Comparison of ENCODE assay signal across 32 cellular contexts in genomic region chr5:142082182-142082781, GRCh38. TPM values are rescaled to one million over a fixed set of nuclear protein-coding genes. Genes with fewer than 3 reads are reported as not detected.
DNase-seq lines count a peak whose midpoint lies in the region; ATAC-seq and TF ChIP-seq lines count a peak whose summit lies in the region.
"Had no signal": no experiment of that assay in that cellular context is flagged by ENCODE, and none has a peak within 500 bp of the region (broad histone marks: within the 10 kb centered on the region; RNA-seq: fewer than 3 reads in every experiment).

No MANE protein-coding gene starts in this region.

- no peaks in the 10 kb centered on the region for H3F3A ChIP-seq in PC-3 (ENCODE audit: low read length, unreplicated experiment)

- TF ChIP-seq CTCF in parathyroid adenoma (IDR thresholded peaks at IDR 0.05) (no peak), PC-3 (conservative IDR thresholded peaks at IDR 0.05; ENCODE audit: low read depth, low read length) (no peak)

- H3K4me1 ChIP-seq in parathyroid adenoma, result peaks cover 3% of the 10 kb centered on the region
- H3K4me1 ChIP-seq in PC-3 (ENCODE audit: insufficient read depth, low read length), result no peaks in the 10 kb centered on the region
- H3K4me1 ChIP-seq: breast epithelium, heart right ventricle, psoas muscle had no signal

- no peaks in the 10 kb centered on the region for H3K27me3 Mint-ChIP-seq in activated CD4-positive, alpha-beta T cell treated with anti-CD3 and anti-CD28 coated beads for 36 hours
- H3K27me3 Mint-ChIP-seq in activated CD4-positive, alpha-beta T cell treated with anti-CD3 and anti-CD28 coated beads, Interleukin-2, amount 10 ng/mL, durations not matched to agents 7 days and 5 days, result peaks cover 4% of the 10 kb centered on the region
- no peaks in the 10 kb centered on the region for H3K27me3 Mint-ChIP-seq in activated naive CD8-positive, alpha-beta T cell

- H3K27ac ChIP-seq in parathyroid adenoma (no peak overlapping the region), PC-3 (ENCODE audit: low read length) (no peak overlapping the region)
- H3K27ac ChIP-seq: breast epithelium, C4-2B, dorsolateral prefrontal cortex, heart right ventricle, psoas muscle, suprapubic skin had no signal

- H3K36me3 Mint-ChIP-seq in activated CD4-positive, alpha-beta T cell treated with anti-CD3 and anti-CD28 coated beads for 36 hours (ENCODE audit: low read depth), result no peaks in the 10 kb centered on the region
- no peaks in the 10 kb centered on the region for H3K36me3 Mint-ChIP-seq in activated CD4-positive, alpha-beta T cell treated with anti-CD3 and anti-CD28 coated beads, Interleukin-2, amount 10 ng/mL, durations not matched to agents 7 days and 5 days (ENCODE audit: low read depth)
- H3K36me3 Mint-ChIP-seq in activated naive CD8-positive, alpha-beta T cell, result peaks cover 4% of the 10 kb centered on the region
- H3K36me3 Mint-ChIP-seq: mesothelial cell of epicardium had no signal

- peaks cover 27% of the 10 kb centered on the region for H3K4me1 Mint-ChIP-seq in activated CD4-positive, alpha-beta T cell treated with anti-CD3 and anti-CD28 coated beads for 36 hours
- peaks cover 4% of the 10 kb centered on the region for H3K4me1 Mint-ChIP-seq in activated CD4-positive, alpha-beta T cell treated with anti-CD3 and anti-CD28 coated beads, Interleukin-2, amount 10 ng/mL, durations not matched to agents 7 days and 5 days
- peaks cover 28% of the 10 kb centered on the region for H3K4me1 Mint-ChIP-seq in activated naive CD8-positive, alpha-beta T cell (ENCODE audit: low read depth)

- H3K27ac Mint-ChIP-seq in activated CD4-positive, alpha-beta T cell treated with anti-CD3 and anti-CD28 coated beads for 36 hours, result peak overlapping the region; percentile 47
- no peak overlapping the region for H3K27ac Mint-ChIP-seq in activated CD4-positive, alpha-beta T cell treated with anti-CD3 and anti-CD28 coated beads, Interleukin-2, amount 10 ng/mL, durations not matched to agents 7 days and 5 days
- peak overlapping the region; percentile 34 for H3K27ac Mint-ChIP-seq in activated naive CD8-positive, alpha-beta T cell
- H3K27ac Mint-ChIP-seq: mesothelial cell of epicardium had no signal

- H4K20me1 ChIP-seq in PC-3 (ENCODE audit: low read length), result no peaks in the 10 kb centered on the region

- no peak overlapping the region for H3K9ac ChIP-seq in parathyroid adenoma
- H3K9ac ChIP-seq in PC-3 (ENCODE audit: low read length), result no peak overlapping the region

- no peak overlapping the region for H3K4me2 ChIP-seq in parathyroid adenoma (ENCODE audit: low read length)
- H3K4me2 ChIP-seq in PC-3 (ENCODE audit: low read length), result no peak overlapping the region

- H3K4me3 ChIP-seq in parathyroid adenoma (ENCODE audit: low read depth, low read length) (no peak overlapping the region), PC-3 (ENCODE audit: low read length) (no peak overlapping the region)
- H3K4me3 ChIP-seq: breast epithelium, dorsolateral prefrontal cortex, heart right ventricle, psoas muscle, suprapubic skin had no signal

- no peak overlapping the region for H3K4me3 Mint-ChIP-seq in activated CD4-positive, alpha-beta T cell treated with anti-CD3 and anti-CD28 coated beads for 36 hours
- no peak overlapping the region for H3K4me3 Mint-ChIP-seq in activated CD4-positive, alpha-beta T cell treated with anti-CD3 and anti-CD28 coated beads, Interleukin-2, amount 10 ng/mL, durations not matched to agents 7 days and 5 days
- peak overlapping the region; percentile 17 for H3K4me3 Mint-ChIP-seq in activated naive CD8-positive, alpha-beta T cell
- H3K4me3 Mint-ChIP-seq: mesothelial cell of epicardium had no signal

- intact Hi-C loops in activated CD4-positive, alpha-beta T cell treated with anti-CD3 and anti-CD28 coated beads for 36 hours (cut with DNase I, micrococcal nuclease), result no loop called here
- intact Hi-C loops in PC-3 (cut with micrococcal nuclease), result no loop called here

- POLR2A ChIA-PET in activated CD4-positive, alpha-beta T cell treated with anti-CD3 and anti-CD28 coated beads for 36 hours (lab: Charles Lee), result interaction anchor here (0.6 to 1.0 kb wide), 4 partner anchors 11 to 91 kb away, joined by 3 read pairs; no protein-coding TSS in a partner anchor
- POLR2A ChIA-PET in activated CD4-positive, alpha-beta T cell treated with anti-CD3 and anti-CD28 coated beads, Interleukin-2, amount 10 ng/mL, durations not matched to agents 7 days and 5 days (lab: Charles Lee), result no interaction called here
- POLR2A ChIA-PET in PC-3 (lab: Charles Lee; ENCODE audit: unreplicated experiment), result no interaction called here

- no peaks in the 10 kb centered on the region for H3K9me3 Mint-ChIP-seq in activated CD4-positive, alpha-beta T cell treated with anti-CD3 and anti-CD28 coated beads for 36 hours (ENCODE audit: low read depth)
- no peaks in the 10 kb centered on the region for H3K9me3 Mint-ChIP-seq in activated CD4-positive, alpha-beta T cell treated with anti-CD3 and anti-CD28 coated beads, Interleukin-2, amount 10 ng/mL, durations not matched to agents 7 days and 5 days
- no peaks in the 10 kb centered on the region for H3K9me3 Mint-ChIP-seq in activated naive CD8-positive, alpha-beta T cell (ENCODE audit: low read depth)
- H3K9me3 Mint-ChIP-seq: mesothelial cell of epicardium had no signal

- H3K9me3 ChIP-seq in parathyroid adenoma (ENCODE audit: control insufficient read depth, low read length), result no peaks in the 10 kb centered on the region
- H3K9me3 ChIP-seq in PC-3 (ENCODE audit: low read length), result no peaks in the 10 kb centered on the region
- H3K9me3 ChIP-seq: breast epithelium, Caco-2, heart right ventricle, psoas muscle, suprapubic skin had no signal

- ATAC-seq in activated CD4-positive, alpha-beta T cell treated with anti-CD3 and anti-CD28 coated beads for 36 hours, result peak; percentile 94
- ATAC-seq in GM18867 (IDR thresholded peaks at IDR 0.05; ENCODE audit: unreplicated experiment) (no peak), PC-3 (no peak)
- ATAC-seq: heart right ventricle, Panc1, psoas muscle, sciatic nerve had no signal

- H3K79me2 ChIP-seq in parathyroid adenoma (no peaks in the 10 kb centered on the region), PC-3 (ENCODE audit: low read length) (no peaks in the 10 kb centered on the region)

- H3K36me3 ChIP-seq in parathyroid adenoma (ENCODE audit: control insufficient read depth, insufficient read depth, low read length), result no peaks in the 10 kb centered on the region
- no peaks in the 10 kb centered on the region for H3K36me3 ChIP-seq in PC-3 (ENCODE audit: low read depth, low read length)
- H3K36me3 ChIP-seq: breast epithelium, heart right ventricle, suprapubic skin had no signal

- H3K27me3 ChIP-seq in parathyroid adenoma (ENCODE audit: control insufficient read depth, insufficient read depth, low read length), result no peaks in the 10 kb centered on the region
- no peaks in the 10 kb centered on the region for H3K27me3 ChIP-seq in PC-3 (ENCODE audit: low read length)
- H3K27me3 ChIP-seq: breast epithelium, dorsolateral prefrontal cortex, heart right ventricle, suprapubic skin had no signal

- H3K9me2 ChIP-seq in PC-3 (replicated peaks; ENCODE audit: low read length), result no peaks in the 10 kb centered on the region

- peak; percentile 48 for DNase-seq in activated CD4-positive, alpha-beta T cell treated with anti-CD3 and anti-CD28 coated beads for 36 hours
- DNase-seq in activated CD4-positive, alpha-beta T cell treated with anti-CD3 and anti-CD28 coated beads, Interleukin-2, amount 10 ng/mL, durations not matched to agents 7 days and 5 days, result no peak
- DNase-seq in ELF-1 (ENCODE audit: low read depth, low spot score), result peak; percentile 19
- DNase-seq in activated CD8-positive, alpha-beta memory T cell treated with anti-CD3 and anti-CD28 coated beads for 24 hours, result no peak
- no peak for DNase-seq in PC-3
- DNase-seq: 8988T; activated CD4-positive, alpha-beta T cell treated with anti-CD3 and anti-CD28 coated beads for 4 hours; activated CD8-positive, alpha-beta memory T cell treated with anti-CD3 and anti-CD28 coated beads, Interleukin-2, amount 50 U/mL, for 4 hours; anterior cingulate cortex; Caco-2; DMS53; dorsolateral prefrontal cortex; HCEC 1CT; heart right ventricle; Kasumi-1; kidney; NCI-H1436; NCI-H2081 treated with DMSO at 0.1 percent for 48 hours; NCI-H226; NCI-H69; psoas muscle; SHP77; stimulated activated CD4-positive, alpha-beta T cell treated with anti-CD3 and anti-CD28 coated beads, Interleukin-4, amount 100 ng/mL, for 1 hour had no signal

- CTCF ChIA-PET in activated CD4-positive, alpha-beta T cell treated with anti-CD3 and anti-CD28 coated beads for 36 hours (lab: Charles Lee), result interaction anchor here (0.7 to 1.1 kb wide), 4 partner anchors 8 to 65 kb away, joined by 3 to 7 read pairs (median 3); no protein-coding TSS in a partner anchor
- CTCF ChIA-PET in activated CD4-positive, alpha-beta T cell treated with anti-CD3 and anti-CD28 coated beads, Interleukin-2, amount 10 ng/mL, durations not matched to agents 7 days and 5 days (lab: Charles Lee), result interaction anchor here (0.5 to 0.9 kb wide), 2 partner anchors 11 to 69 kb away, joined by 3 to 4 read pairs; partner anchors contain the start of gene GNPDA1
- CTCF ChIA-PET in PC-3 (lab: Charles Lee), result no interaction called here

- no TSS peak for BruUV-seq in PC-3 (replicated peaks; lab: Mats Ljungman, UMichigan)

- H2AFZ ChIP-seq in parathyroid adenoma (peak overlapping the region; percentile 3), PC-3 (ENCODE audit: low read length) (no peak overlapping the region)

RNA-seq across cellular contexts. Expression of gene NDFIP1, which starts 26.3 kb away (rescaled TPM):
- total RNA-seq in activated CD4-positive, alpha-beta T cell treated with anti-CD3 and anti-CD28 coated beads for 36 hours, result 10 to 100 TPM; 54.9 to 86.7 TPM
- total RNA-seq in activated CD4-positive, alpha-beta T cell treated with anti-CD3 and anti-CD28 coated beads, Interleukin-2, amount 10 ng/mL, durations not matched to agents 7 days and 5 days, result 10 to 100 TPM; 65.2 to 70.2 TPM
- total RNA-seq in PC-3 (2014; rRNA removed), result 33.5 and 38.2 TPM in 2 replicates

Comparison
In these comparisons a context has a peak if more than half of its experiments do, and no peak if none do; other contexts are left out.
1. DNase-seq: peak in activated CD4-positive, alpha-beta T cell treated with anti-CD3 and anti-CD28 coated beads for 36 hours (single experiment) and ELF-1 (single experiment); none in activated CD4-positive, alpha-beta T cell treated with anti-CD3 and anti-CD28 coated beads, Interleukin-2, amount 10 ng/mL, durations not matched to agents 7 days and 5 days (single experiment), activated CD8-positive, alpha-beta memory T cell treated with anti-CD3 and anti-CD28 coated beads for 24 hours (single experiment) and PC-3 (single experiment).